In genomic region chr1:80075351-80075750, GRCh38 we compare ENCODE assay signal across 26 cellular contexts.
"Had no signal": no experiment of that assay in that cellular context is flagged by ENCODE, and none has a peak within 500 bp of the region (broad histone marks: within the 10 kb centered on the region; RNA-seq: fewer than 3 reads in every experiment).

No MANE protein-coding gene starts in this region.

- DNase-seq: naive B cell; naive thymus-derived CD8-positive, alpha-beta T cell; nephron progenitor cell; nucleus accumbens; pancreas; right cardiac atrium; right lobe of liver; sigmoid colon; small intestine; stimulated activated CD4-positive, alpha-beta T cell treated with anti-CD3 and anti-CD28 coated beads, Interleukin-15, amount 100 ng/mL, for 24 hours; stimulated activated CD4-positive, alpha-beta T cell treated with anti-CD3 and anti-CD28 coated beads, Interleukin-2, amount 100 ng/mL, for 24 hours; stimulated activated CD4-positive, alpha-beta T cell treated with anti-CD3 and anti-CD28 coated beads, Interleukin-2, amount 100 ng/mL, for 48 hours; stimulated activated CD4-positive, alpha-beta T cell treated with anti-CD3 and anti-CD28 coated beads, Interleukin-4, amount 100 ng/mL, for 24 hours; stimulated activated naive B cell treated with anti-CD40 and anti-IgM and Interleukin-4, amounts not matched to agents 10 μg/mL and 1 μg/mL and 100 μg/mL, for 72 hours; stimulated activated naive CD4-positive, alpha-beta T cell treated with Interleukin-2 at 50 U/mL for 16 hours; stomach; thyroid gland; trophoblast cell; upper lobe of left lung had no signal

- H3K36me3 ChIP-seq: neutrophil, pancreas, prostate gland, right lobe of liver, sigmoid colon, stomach, thoracic aorta, thyroid gland, tibial nerve, upper lobe of left lung, vagina had no signal

- H3K27me3 ChIP-seq: neutrophil, right lobe of liver, sigmoid colon, stomach, thyroid gland, tibial nerve, upper lobe of left lung, vagina had no signal

- H3K4me3 ChIP-seq: pancreas, prostate gland, right lobe of liver, sigmoid colon, stomach, thoracic aorta, thyroid gland, tibial nerve, upper lobe of left lung, vagina had no signal

- ATAC-seq: naive thymus-derived CD8-positive, alpha-beta T cell; natural killer cell treated with Interleukin-12 subunit alpha and Interleukin-12 subunit beta and Interleukin-15 and Interleukin-18, amount 100 ng/mL, for 72 hours; pancreas; right cardiac atrium; right lobe of liver; stimulated activated effector memory CD8-positive, alpha-beta T cell treated with anti-CD3 and anti-CD28 coated beads, Interleukin-12 subunit alpha, Interleukin-12 subunit beta, amount 100 ng/mL, for 72 hours; stimulated activated naive B cell treated with anti-CD40 and anti-IgM and Interleukin-4, amounts not matched to agents 10 μg/mL and 1 μg/mL and 100 μg/mL, for 72 hours had no signal

- H3K27ac ChIP-seq: neutrophil, pancreas, prostate gland, right lobe of liver, sigmoid colon, stomach, thoracic aorta, thyroid gland, tibial nerve, upper lobe of left lung, vagina had no signal

- H3K9me3 ChIP-seq: neutrophil, pancreas, prostate gland, right lobe of liver, sigmoid colon, stomach, thoracic aorta, thyroid gland, tibial nerve, upper lobe of left lung, vagina had no signal

- H3K4me1 ChIP-seq: pancreas, prostate gland, right lobe of liver, sigmoid colon, stomach, thyroid gland, tibial nerve, upper lobe of left lung, vagina had no signal
